Comparison of ENCODE assay signal across 18 cellular contexts in the genomic region with DNA sequence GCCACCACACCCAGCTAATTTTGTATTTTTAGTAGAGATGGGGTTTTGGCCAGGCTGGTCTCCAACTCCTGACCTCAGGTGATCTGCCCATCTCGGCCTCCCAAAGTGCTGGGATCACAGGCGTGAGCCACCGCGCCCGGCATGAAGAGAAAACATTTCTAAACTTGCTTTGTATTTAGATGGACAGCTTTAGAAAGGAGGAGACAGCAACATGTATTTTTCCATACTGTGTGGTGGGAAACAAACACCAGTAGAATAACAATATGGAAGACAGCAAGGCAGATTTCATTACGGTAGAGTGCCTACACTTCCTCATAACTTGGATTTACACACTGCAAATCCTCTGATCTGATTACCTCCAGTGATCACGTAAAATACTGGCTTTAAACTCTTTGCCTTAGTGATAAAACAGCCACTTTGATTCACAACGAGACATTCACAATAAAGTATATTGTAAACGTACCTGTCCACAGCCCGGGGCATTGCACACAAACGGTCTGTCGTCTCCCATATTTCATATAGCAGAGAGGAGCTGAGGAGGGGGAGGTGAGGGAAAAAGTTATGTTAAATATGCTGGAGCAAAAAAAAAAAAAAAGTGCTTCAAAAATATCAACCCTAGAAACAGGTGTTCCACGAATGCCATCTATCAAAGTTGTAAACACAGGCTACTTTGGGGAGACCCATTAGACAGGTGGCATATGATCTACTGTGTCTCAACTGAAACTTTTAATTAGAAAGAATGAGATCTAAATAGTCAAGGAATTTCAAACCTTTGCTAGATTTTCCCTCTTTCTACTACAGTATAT. TPM values are rescaled to one million over a fixed set of nuclear protein-coding genes. Genes with fewer than 3 reads are reported as not detected.
A peak's percentile ranks its signal among the peaks of the same experiment; 100 is the strongest.
DNase-seq lines count a peak whose midpoint lies in the region; ATAC-seq and TF ChIP-seq lines count a peak whose summit lies in the region.
"Had no signal": no experiment of that assay in that cellular context is flagged by ENCODE, and none has a peak within 500 bp of the region (broad histone marks: within the 10 kb centered on the region; RNA-seq: fewer than 3 reads in every experiment).

No MANE protein-coding gene starts in this region.

- peaks cover 31% of the 10 kb centered on the region for H3K36me3 ChIP-seq in BLaER1

- ATAC-seq in activated T-cell treated with anti-CD3 and anti-CD28 coated beads, Interleukin-2, amount 50 U/mL, for 72 hours (replicated peaks in 1 of 2), result no peak
- ATAC-seq in GM21529 (IDR thresholded peaks at IDR 0.05; ENCODE audit: unreplicated experiment), result no peak
- ATAC-seq: stimulated activated naive B cell treated with anti-CD40 and anti-IgM and Interleukin-4, amounts not matched to agents 10 μg/mL and 1 μg/mL and 100 μg/mL, for 72 hours had no signal

- H3K4me3 ChIP-seq in BLaER1, result no peak overlapping the region

- no peak overlapping the region for H3K4me3 Mint-ChIP-seq in endothelial cell (ENCODE audit: unreplicated experiment)
- H3K4me3 Mint-ChIP-seq in nephron, result peak overlapping the region; percentile 58 to 96 (median 89)
- no peak overlapping the region for H3K4me3 Mint-ChIP-seq in activated T-cell treated with anti-CD3 and anti-CD28 coated beads, Interleukin-2, amount 50 U/mL, for 72 hours
- H3K4me3 Mint-ChIP-seq: activated CD4-positive, alpha-beta T cell treated with anti-CD3 and anti-CD28 coated beads, Interleukin-2, amount 10 ng/mL, durations not matched to agents 24 days and 14 days; activated naive CD8-positive, alpha-beta T cell; immature natural killer cell had no signal

- H3K4me1 ChIP-seq in BLaER1, result peaks cover 49% of the 10 kb centered on the region
- H3K4me1 ChIP-seq: Caco-2 had no signal

- no peaks in the 10 kb centered on the region for H4K20me1 ChIP-seq in BLaER1

- H3K9me3 ChIP-seq in BLaER1, result peaks cover 12% of the 10 kb centered on the region; the same call in 1 of the 2 replicates
- H3K9me3 ChIP-seq: Caco-2 had no signal

- peak overlapping the region; percentile 63 for H3K27ac Mint-ChIP-seq in endothelial cell (ENCODE audit: unreplicated experiment)
- H3K27ac Mint-ChIP-seq in nephron, result peak overlapping the region; percentile 58 to 93 (median 91)
- H3K27ac Mint-ChIP-seq in activated T-cell treated with anti-CD3 and anti-CD28 coated beads, Interleukin-2, amount 50 U/mL, for 72 hours, result no peak overlapping the region
- H3K27ac Mint-ChIP-seq: activated CD4-positive, alpha-beta T cell treated with anti-CD3 and anti-CD28 coated beads, Interleukin-2, amount 10 ng/mL, durations not matched to agents 24 days and 14 days; activated naive CD8-positive, alpha-beta T cell; immature natural killer cell had no signal

- DNase-seq in NCI-H526 treated with DMSO at 0.1 percent for 48 hours (lab: John Stamatoyannopoulos, UW) (peak; percentile 40), endothelial cell (ENCODE audit: low spot score) (no peak), NCI-H2227 treated with DMSO at 0.1 percent for 48 hours (lab: John Stamatoyannopoulos, UW) (no peak), NOMO-1 treated with DMSO at 0.1 percent for 48 hours (lab: John Stamatoyannopoulos, UW; ENCODE audit: unreplicated experiment) (no peak)
- DNase-seq in activated T-cell treated with anti-CD3 and anti-CD28 coated beads, Interleukin-2, amount 50 U/mL, for 72 hours, result no peak
- DNase-seq: activated CD4-positive, alpha-beta T cell treated with anti-CD3 and anti-CD28 coated beads, Interleukin-2, amount 10 ng/mL, durations not matched to agents 24 days and 14 days; Caco-2; effector memory CD4-positive, alpha-beta T cell; foreskin melanocyte; GDM1; immature natural killer cell; small intestine; stimulated activated naive B cell treated with anti-CD40 and anti-IgM and Interleukin-4, amounts not matched to agents 10 μg/mL and 1 μg/mL and 100 μg/mL, for 72 hours; T-helper 9 cell had no signal

- no peak for TF ChIP-seq CTCF in endothelial cell (IDR thresholded peaks at IDR 0.05; ENCODE audit: unreplicated experiment)
- TF ChIP-seq CTCF in nephron (IDR thresholded peaks at IDR 0.05; ENCODE audit: unreplicated experiment in 3 of 3), result no peak

- H3K36me3 Mint-ChIP-seq in endothelial cell (ENCODE audit: low read depth, unreplicated experiment), result peaks cover 7% of the 10 kb centered on the region
- H3K36me3 Mint-ChIP-seq in nephron (ENCODE audit: low read depth), result peaks cover 25% of the 10 kb centered on the region
- no peaks in the 10 kb centered on the region for H3K36me3 Mint-ChIP-seq in activated T-cell treated with anti-CD3 and anti-CD28 coated beads, Interleukin-2, amount 50 U/mL, for 72 hours (ENCODE audit: insufficient read depth in 2 of 2)

- H3K4me2 ChIP-seq in BLaER1, result peak overlapping the region; percentile 81

- no peaks in the 10 kb centered on the region for H3K27me3 ChIP-seq in BLaER1

- no peak overlapping the region for H3K9ac ChIP-seq in BLaER1

- peaks cover 74% of the 10 kb centered on the region for H3K4me1 Mint-ChIP-seq in endothelial cell (ENCODE audit: unreplicated experiment)
- H3K4me1 Mint-ChIP-seq in nephron, result peaks cover 67% of the 10 kb centered on the region
- peaks cover 14% of the 10 kb centered on the region for H3K4me1 Mint-ChIP-seq in activated T-cell treated with anti-CD3 and anti-CD28 coated beads, Interleukin-2, amount 50 U/mL, for 72 hours (ENCODE audit: low read depth)

- peak overlapping the region; percentile 47; the same call in 1 of the 2 replicates for H3K27ac ChIP-seq in BLaER1

- H3K9me3 Mint-ChIP-seq in endothelial cell (ENCODE audit: unreplicated experiment) (no peaks in the 10 kb centered on the region), nephron (no peaks in the 10 kb centered on the region)
- H3K9me3 Mint-ChIP-seq in activated T-cell treated with anti-CD3 and anti-CD28 coated beads, Interleukin-2, amount 50 U/mL, for 72 hours, result no peaks in the 10 kb centered on the region
- H3K9me3 Mint-ChIP-seq: activated CD4-positive, alpha-beta T cell treated with anti-CD3 and anti-CD28 coated beads, Interleukin-2, amount 10 ng/mL, durations not matched to agents 24 days and 14 days; immature natural killer cell had no signal

- peaks cover 3% of the 10 kb centered on the region for H3K27me3 Mint-ChIP-seq in endothelial cell (ENCODE audit: unreplicated experiment)
- no peaks in the 10 kb centered on the region for H3K27me3 Mint-ChIP-seq in nephron (ENCODE audit: low read depth)
- H3K27me3 Mint-ChIP-seq in activated T-cell treated with anti-CD3 and anti-CD28 coated beads, Interleukin-2, amount 50 U/mL, for 72 hours (ENCODE audit: low read depth), result no peaks in the 10 kb centered on the region
- H3K27me3 Mint-ChIP-seq: activated CD4-positive, alpha-beta T cell treated with anti-CD3 and anti-CD28 coated beads, Interleukin-2, amount 10 ng/mL, durations not matched to agents 24 days and 14 days; activated naive CD8-positive, alpha-beta T cell; stimulated activated naive B cell treated with anti-CD40 and anti-IgM and Interleukin-4, amounts not matched to agents 10 μg/mL and 1 μg/mL and 100 μg/mL, for 72 hours had no signal

RNA-seq across cellular contexts. Expression of gene ATF7, which starts 25.5 kb away (rescaled TPM):
- 63.3 TPM for total RNA-seq in endothelial cell (ENCODE audit: unreplicated experiment)
- 10 to 100 TPM; 27.4 to 28.1 TPM for total RNA-seq in activated T-cell treated with anti-CD3 and anti-CD28 coated beads, Interleukin-2, amount 50 U/mL, for 72 hours

Comparison
In these comparisons a context has a peak if more than half of its experiments do, and no peak if none do; other contexts are left out.
1. H3K4me3 Mint-ChIP-seq: peak in nephron (3 of 3); none in endothelial cell (single experiment) and activated T-cell treated with anti-CD3 and anti-CD28 coated beads, Interleukin-2, amount 50 U/mL, for 72 hours (0 of 2).